Comparison of ENCODE assay signal across 24 cellular contexts in the genomic region with DNA sequence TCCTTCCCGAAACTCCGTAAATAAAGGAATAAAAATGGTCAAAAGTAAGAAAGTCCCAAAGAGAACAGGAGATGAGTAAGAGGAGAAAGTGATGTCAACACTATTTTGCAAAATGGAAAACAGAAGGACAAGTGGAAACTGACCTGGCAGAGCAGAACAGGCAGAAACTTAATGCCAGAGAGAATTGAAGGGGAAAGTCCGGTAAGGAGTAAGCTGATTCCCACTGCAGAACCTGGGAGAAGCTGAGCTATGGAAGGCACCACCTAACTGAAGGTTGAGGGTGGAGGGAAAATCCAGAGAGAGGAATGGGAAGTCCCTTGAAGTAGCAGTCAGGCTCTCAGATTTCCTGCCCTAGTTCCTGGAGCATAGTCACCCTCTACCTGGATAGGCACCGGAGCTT. TPM values are rescaled to one million over a fixed set of nuclear protein-coding genes. Genes with fewer than 3 reads are reported as not detected.
A peak's percentile ranks its signal among the peaks of the same experiment; 100 is the strongest.
DNase-seq lines count a peak whose midpoint lies in the region; ATAC-seq, FAIRE-seq and TF ChIP-seq lines count a peak whose summit lies in the region.
"Had no signal": no experiment of that assay in that cellular context is flagged by ENCODE, and none has a peak within 500 bp of the region (broad histone marks: within the 10 kb centered on the region; RNA-seq: fewer than 3 reads in every experiment).

No MANE protein-coding gene starts in this region.

- H2BK12ac ChIP-seq in H9 (ENCODE audit: insufficient read length, low read depth, low read length), result no peak overlapping the region

- H3K4me3 Mint-ChIP-seq in H9, result no peak overlapping the region
- H3K4me3 Mint-ChIP-seq: central memory CD8-positive, alpha-beta T cell had no signal

- H3K79me2 ChIP-seq in H9 (ENCODE audit: insufficient read depth, low read length), result no peaks in the 10 kb centered on the region

- H3K4me3 ChIP-seq in psoas muscle, result no peak overlapping the region
- H3K4me3 ChIP-seq: HAP-1, mucosa of descending colon, PC-9 had no signal

- peaks cover 2 to 4% of the 10 kb centered on the region in 2 experiments; a peak in 1 of 4 replicates for H3K4me1 Mint-ChIP-seq in H9
- H3K4me1 Mint-ChIP-seq: central memory CD8-positive, alpha-beta T cell had no signal

- FAIRE-seq in GM18507 (lab: Jason Lieb, UNC) (peak; percentile 18), RCC 7860 (lab: Jason Lieb, UNC) (no peak), GM12891 (lab: Jason Lieb, UNC) (no peak)

- H3K36me3 ChIP-seq in psoas muscle (ENCODE audit: insufficient read depth in 1 of 2, low read depth in 1 of 2), result no peaks in the 10 kb centered on the region
- H3K36me3 ChIP-seq: HAP-1 had no signal

- no peaks in the 10 kb centered on the region for H3K79me1 ChIP-seq in H9 (ENCODE audit: insufficient read depth, low read depth, low read length, poor library complexity, severe bottlenecking)

- no peak overlapping the region for H3K4ac ChIP-seq in H9 (ENCODE audit: low read depth, low read length)

- no peak overlapping the region for H2BK120ac ChIP-seq in H9 (ENCODE audit: low read depth, low read length, poor library complexity, severe bottlenecking)

- no peak overlapping the region for H2AFZ ChIP-seq in H9 (ENCODE audit: low read length)
- H2AFZ ChIP-seq: PC-9 had no signal

- DNase-seq in GM18507 (ENCODE audit: extremely low spot score, insufficient read length, low read depth), result no peak
- peak; percentile 14 for DNase-seq in RCC 7860 (ENCODE audit: low spot score)
- DNase-seq in fibroblast of gingiva (ENCODE audit: low read depth), result peak; percentile 60
- no peak for DNase-seq in psoas muscle
- no peak for DNase-seq in DMS 273 treated with DMSO at 0.1 percent for 48 hours (lab: John Stamatoyannopoulos, UW)
- no peak for DNase-seq in GM12891 (ENCODE audit: insufficient read length, low spot score)
- DNase-seq in H9, result no peak
- DNase-seq: activated effector memory CD4-positive, alpha-beta T cell treated with Interleukin-2 at 50 U/mL for 16 hours; effector memory CD4-positive, alpha-beta T cell; KG1; mucosa of descending colon; NCI-H1105; NCI-H2107; NCI-H524 treated with DMSO at 0.1 percent for 48 hours; PC-9; right cardiac atrium; stimulated activated naive B cell treated with anti-CD40 and anti-IgM and Interleukin-4, amounts not matched to agents 10 μg/mL and 1 μg/mL and 100 μg/mL, for 72 hours; T1000 had no signal

- no peak overlapping the region for H3T11ph ChIP-seq in H9 (ENCODE audit: low read length)

- no peak overlapping the region for H3K14ac ChIP-seq in H9 (ENCODE audit: insufficient read depth, low read length)

- no peak overlapping the region for H3K27ac Mint-ChIP-seq in H9
- H3K27ac Mint-ChIP-seq: stimulated activated naive B cell treated with anti-CD40 and anti-IgM and Interleukin-4, amounts not matched to agents 10 μg/mL and 1 μg/mL and 100 μg/mL, for 72 hours had no signal

- TF ChIP-seq POLR2A in GM12891 (IDR thresholded peaks at IDR 0.05; ENCODE audit: low read depth, low read length), result no peak

- peaks cover 37% of the 10 kb centered on the region for H3K4me1 ChIP-seq in psoas muscle
- H3K4me1 ChIP-seq in H9 (ENCODE audit: insufficient read depth, low read length), result no peaks in the 10 kb centered on the region
- H3K4me1 ChIP-seq: HAP-1 had no signal

- H2AK5ac ChIP-seq in H9 (ENCODE audit: insufficient read length, low read length), result no peak overlapping the region

- no peaks in the 10 kb centered on the region; the same call in 1 of the 2 replicates for H3K27me3 Mint-ChIP-seq in H9 (ENCODE audit: low read depth)
- H3K27me3 Mint-ChIP-seq: stimulated activated naive B cell treated with anti-CD40 and anti-IgM and Interleukin-4, amounts not matched to agents 10 μg/mL and 1 μg/mL and 100 μg/mL, for 72 hours had no signal

- H3K36me3 Mint-ChIP-seq in H9 (ENCODE audit: insufficient read depth in 1 of 3, low read depth in 3 of 3), result no peaks in the 10 kb centered on the region
- H3K36me3 Mint-ChIP-seq: stimulated activated naive B cell treated with anti-CD40 and anti-IgM and Interleukin-4, amounts not matched to agents 10 μg/mL and 1 μg/mL and 100 μg/mL, for 72 hours had no signal

- H2BK20ac ChIP-seq in H9 (ENCODE audit: low read depth, low read length, poor library complexity, severe bottlenecking), result no peak overlapping the region

- H4K8ac ChIP-seq in H9 (replicated peaks; ENCODE audit: insufficient read length, low read depth, low read length), result no peak overlapping the region

- no peaks in the 10 kb centered on the region for H3K23me2 ChIP-seq in H9 (ENCODE audit: insufficient read length, low read depth, low read length, poor library complexity, severe bottlenecking)

- H3K18ac ChIP-seq in H9 (ENCODE audit: insufficient read length, low read depth, low read length), result no peak overlapping the region

- H4K91ac ChIP-seq in H9 (ENCODE audit: insufficient read length, low read depth, low read length), result no peak overlapping the region

- H3K56ac ChIP-seq in H9 (ENCODE audit: insufficient read length, low read depth, low read length), result no peak overlapping the region

- H3K9me3 ChIP-seq in psoas muscle, result no peaks in the 10 kb centered on the region
- H3K9me3 ChIP-seq in H9 (ENCODE audit: control insufficient read depth, low read depth, low read length), result no peaks in the 10 kb centered on the region
- H3K9me3 ChIP-seq: HAP-1, mucosa of descending colon had no signal

- H4K20me1 ChIP-seq in H9 (ENCODE audit: control insufficient read depth, insufficient read depth, insufficient read length), result no peaks in the 10 kb centered on the region

- ATAC-seq in psoas muscle, result peak in 3 of 4 donors; percentile 24 to 72 (median 30)
- ATAC-seq: activated CD4-positive, CD25-positive, alpha-beta regulatory T cell treated with anti-CD3 and anti-CD28 coated beads, Interleukin-2, amount 50 U/mL, for 24 hours; left lobe of liver had no signal

- intact Hi-C loops in psoas muscle (cut with DNase I), result no loop called here

- no peaks in the 10 kb centered on the region; a peak in 1 of 5 replicates for H3K9me3 Mint-ChIP-seq in H9
- H3K9me3 Mint-ChIP-seq: central memory CD8-positive, alpha-beta T cell had no signal

- no peaks in the 10 kb centered on the region for H3K27me3 ChIP-seq in psoas muscle (ENCODE audit: insufficient read depth in 3 of 3, low read length in 2 of 3)
- no peaks in the 10 kb centered on the region for H3K27me3 ChIP-seq in H9 (ENCODE audit: insufficient read depth, low read length)

- H3K4me2 ChIP-seq in H9 (ENCODE audit: insufficient read depth, insufficient read length, low read length), result no peak overlapping the region
- H3K4me2 ChIP-seq: PC-9 had no signal

- H3K23ac ChIP-seq in H9 (ENCODE audit: insufficient read length, low read depth, low read length), result no peak overlapping the region

- 48 to 78% (median 59%) methylated on average over 4 of the region's 4 CpGs for WGBS in psoas muscle, 3 donors
- WGBS in H9 (ENCODE audit: extremely low coverage, insufficient read length, low lambda C conversion rate), result no CpG with 5 or more reads among the region's 4 CpGs

- H4K5ac ChIP-seq in H9 (ENCODE audit: insufficient read length, low read depth, low read length), result no peak overlapping the region

- H3K9ac ChIP-seq in H9 (ENCODE audit: extremely low read depth, insufficient read length, low read length), result no peak overlapping the region

- H3K27ac ChIP-seq in psoas muscle, result peak overlapping the region; percentile 59
- H3K27ac ChIP-seq in H9 (ENCODE audit: insufficient read length, low read depth, low read length), result no peak overlapping the region
- H3K27ac ChIP-seq: PC-9 had no signal

- no peak overlapping the region for H2BK15ac ChIP-seq in H9 (ENCODE audit: low read depth, low read length)

- TF ChIP-seq CTCF in psoas muscle (IDR thresholded peaks at IDR 0.05), result no peak
- TF ChIP-seq CTCF in H9 (conservative IDR thresholded peaks at IDR 0.05), result no peak

- H2BK5ac ChIP-seq in H9 (ENCODE audit: insufficient read length, low read length), result no peak overlapping the region

TF ChIP-seq in GM12891, 5 proteins besides CTCF, POLR2A, EP300 and RAD21:
- TF ChIP-seq SPI1 (IDR thresholded peaks at IDR 0.05; ENCODE audit: low read depth, low read length) (no peak), PAX5 (IDR thresholded peaks at IDR 0.05; ENCODE audit: insufficient read depth, low read length, severe bottlenecking) (no peak), TAF1 (IDR thresholded peaks at IDR 0.05; ENCODE audit: low read depth, low read length) (no peak), POLR2AphosphoS5 (IDR thresholded peaks at IDR 0.05; ENCODE audit: low read depth, low read length) (no peak)

RNA-seq across cellular contexts. Expression of a gene that starts 59.7 kb away (rescaled TPM):
- total RNA-seq in psoas muscle (not detected), H9 (2021) (not detected in 2 replicates)
- polyA plus RNA-seq in psoas muscle, result not detected
- polyA plus RNA-seq in GM12891 (2012; ENCODE audit: low read depth, missing spikeins), result not detected
- total RNA-seq: Daoy, ureter had no signal

Comparison
In these comparisons a context has a peak if more than half of its experiments do, and no peak if none do; other contexts are left out.
1. DNase-seq: peak in RCC 7860 (single experiment) and fibroblast of gingiva (single experiment); none in GM18507 (single experiment), psoas muscle (0 of 2), DMS 273 treated with DMSO at 0.1 percent for 48 hours (single experiment), GM12891 (single experiment) and H9 (single experiment).